ENCODE assay signal across 8 cellular contexts in the genomic region with DNA sequence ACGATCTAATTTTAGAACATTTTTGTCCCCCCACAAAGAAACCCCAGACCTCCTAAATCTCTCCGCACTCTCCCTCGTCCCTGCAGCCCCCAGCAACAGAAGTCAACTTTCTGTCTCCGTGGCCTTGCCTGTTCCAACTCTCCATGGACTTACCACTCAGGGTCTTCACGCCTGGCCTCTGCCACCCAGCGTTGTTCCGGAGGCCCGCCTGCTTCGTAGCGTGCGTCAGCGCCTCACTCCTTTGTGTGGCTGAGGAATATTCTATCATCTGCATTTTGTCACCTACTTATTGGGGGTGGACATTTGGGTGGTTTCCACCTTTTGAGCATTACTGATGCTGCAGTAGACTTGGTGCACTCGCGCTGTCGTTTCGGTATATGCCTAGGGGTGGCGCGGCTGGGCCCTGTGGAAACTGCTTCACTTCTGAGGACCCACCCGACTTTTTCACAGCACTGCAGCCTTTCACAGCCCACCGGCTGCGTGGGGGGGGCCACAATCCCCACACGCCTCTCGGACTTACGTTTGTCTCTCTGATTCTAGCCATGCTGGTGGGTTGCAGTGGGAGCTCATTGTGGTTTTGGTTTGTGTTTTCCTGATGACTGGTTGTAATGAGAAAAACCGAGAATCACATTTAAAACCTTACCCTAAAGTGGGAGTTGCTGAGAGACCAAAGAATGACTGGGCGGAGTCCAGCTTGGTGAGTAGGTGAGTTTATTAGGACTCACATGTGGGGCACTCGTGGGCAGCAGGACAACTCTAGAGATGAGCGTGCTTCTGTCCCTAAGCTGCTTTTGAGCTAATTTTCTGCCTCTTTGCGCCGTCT. TPM values are rescaled to one million over a fixed set of nuclear protein-coding genes. Genes with fewer than 3 reads are reported as not detected.
DNase-seq lines count a peak whose midpoint lies in the region; ATAC-seq, FAIRE-seq and TF ChIP-seq lines count a peak whose summit lies in the region.

No MANE protein-coding gene starts in this region.

- BruUV-seq in GM12878 (replicated peaks; lab: Mats Ljungman, UMichigan) = no TSS peak

- no peaks in the 10 kb centered on the region for H3K27me3 ChIP-seq in GM12878 (replicated peaks in 1 of 2; ENCODE audit: control insufficient read depth in 2 of 2, insufficient read depth in 2 of 2, low read length in 1 of 2)

- WGBS in GM12878 (ENCODE audit: insufficient coverage, insufficient replicate concordance, low lambda C conversion rate, missing lambda C conversion rate) = 3% methylated on average over 30 of the region's 30 CpGs

- H3K36me3 ChIP-seq in GM12878 (ENCODE audit: control insufficient read depth in 2 of 2, insufficient read depth in 2 of 2, low read length in 1 of 2) = no peaks in the 10 kb centered on the region

- peak; percentile 49; the same call in 1 of the 2 replicates for TF ChIP-seq POLR2A in GM12878 (IDR thresholded peaks at IDR 0.05; ENCODE audit: low read depth, low read length)
- no peak for TF ChIP-seq POLR2A in erythroblast (IDR thresholded peaks at IDR 0.05; ENCODE audit: low read length)

- no peaks in the 10 kb centered on the region for H3K9me3 ChIP-seq in GM12878 (replicated peaks; ENCODE audit: control insufficient read depth, insufficient read depth, low read length)

- H3K4me1 ChIP-seq in GM12878 (ENCODE audit: control insufficient read depth, insufficient read depth, low read length) = peaks cover 25% of the 10 kb centered on the region

- in situ Hi-C loops in GM12878 (cut with MboI) = no loop called here

- peak; percentile 29; the same call in 1 of the 2 replicates for TF ChIP-seq RAD21 in GM12878 (IDR thresholded peaks at IDR 0.05; ENCODE audit: insufficient read depth, low read depth, low read length)

- H3K4me2 ChIP-seq in GM12878 (ENCODE audit: control insufficient read depth, insufficient read depth) = peak overlapping the region; percentile 82

- H3K79me2 ChIP-seq in GM12878 (ENCODE audit: control insufficient read depth, insufficient read depth, low read length) = no peaks in the 10 kb centered on the region; the same call in 1 of the 2 replicates

- peak; percentile 58 for ATAC-seq in HG03457 (IDR thresholded peaks at IDR 0.05; ENCODE audit: unreplicated experiment)
- peak; percentile 88 for ATAC-seq in GM12878
- peak; percentile 69 for ATAC-seq in stimulated activated naive CD8-positive, alpha-beta T cell treated with anti-CD3 and anti-CD28 coated beads, Interleukin-15, Interleukin-2, amounts not matched to agents 100 U/mL and 50 U/mL, for 24 hours

- TF ChIP-seq CTCF in GM12878 (IDR thresholded peaks at IDR 0.05 in 2 of 3, conservative IDR thresholded peaks at IDR 0.05 in 1 of 3; ENCODE audit: control insufficient read depth in 2 of 3, extremely low read depth in 1 of 3, insufficient read depth in 1 of 3, low read depth in 3 of 3, low read length in 3 of 3) = peak; percentile 58 to 72 (median 70)

- intact Hi-C loops in GM12878 (cut with micrococcal nuclease; ENCODE audit: unreplicated experiment) = loop anchor here (2.0 to 5.0 kb wide), 3 partner anchors 144 to 282 kb away; partner anchors contain the start of gene ADNP2

- DNase-seq in activated gamma-delta T cell (lab: John Stamatoyannopoulos, UW) (peak; percentile 42), activated gamma-delta T cell treated with Interleukin-2 at 50 U/mL for 16 hours (no peak), GM12878 (ENCODE audit: low read depth, low spot score) (peak; percentile 84), DMS79 treated with DMSO at 0.1 percent for 48 hours (lab: John Stamatoyannopoulos, UW) (no peak), AG08396 (ENCODE audit: low spot score) (no peak), erythroblast (lab: John Stamatoyannopoulos, UW) (no peak)
- peak; percentile 59 for DNase-seq in stimulated activated naive CD8-positive, alpha-beta T cell treated with anti-CD3 and anti-CD28 coated beads, Interleukin-15, Interleukin-2, amounts not matched to agents 100 U/mL and 50 U/mL, for 24 hours

- CTCF ChIA-PET in GM12878 (lab: Yijun Ruan, JAX) = interaction anchor here (0.7 to 2.5 kb wide), 13 partner anchors 9 to 196 kb away, joined by 3 to 9 read pairs (median 5); partner anchors contain the start of gene TXNL4A

- peak; percentile 97 for FAIRE-seq in GM12878 (lab: Jason Lieb, UNC)

- RAD21 ChIA-PET in GM12878 (lab: Charles Lee; ENCODE audit: unreplicated experiment) = interaction anchor here (0.6 to 2.4 kb wide), 8 partner anchors 8 to 185 kb away, joined by 3 to 9 read pairs (median 5); partner anchors contain the start of genes SLC66A2 and TXNL4A

- 0 out of 2 replicates have a peak overlapping the region, but pooled peaks have one; percentile 15 for H3K9ac ChIP-seq in GM12878 (ENCODE audit: control insufficient read depth, insufficient read depth, low read length)

- peak overlapping the region; percentile 55 for H3K27ac ChIP-seq in GM12878 (ENCODE audit: control insufficient read depth, insufficient read depth)

- TF ChIP-seq EP300 in GM12878 (IDR thresholded peaks at IDR 0.05; ENCODE audit: borderline replicate concordance in 1 of 2, control insufficient read depth in 1 of 2, low read depth in 2 of 2, low read length in 2 of 2) = no peak

- peak overlapping the region; percentile 80 for H2AFZ ChIP-seq in GM12878 (ENCODE audit: control insufficient read depth, low read depth, low read length)

- SMC1A ChIA-PET in GM12878 (lab: Charles Lee; ENCODE audit: uncharacterized antibody, unreplicated experiment) = interaction anchor here (0.6 to 2.5 kb wide), 12 partner anchors 8 to 250 kb away, joined by 3 to 13 read pairs (median 4); partner anchors contain the start of gene RBFA

- no peaks in the 10 kb centered on the region for H4K20me1 ChIP-seq in GM12878 (ENCODE audit: control insufficient read depth, insufficient read depth)

- POLR2A ChIA-PET in GM12878 (lab: Charles Lee) = interaction anchor here (0.8 to 1.3 kb wide), 7 partner anchors 11 to 185 kb away, joined by 3 to 4 read pairs (median 3); no protein-coding TSS in a partner anchor

- H3K4me3 ChIP-seq in GM12878 = peak overlapping the region; percentile 37

TF ChIP-seq in GM12878, 131 proteins besides CTCF, POLR2A, EP300 and RAD21 (continues in another document):
- peak; percentile 70; the same call in 1 of the 2 replicates for TF ChIP-seq PML (IDR thresholded peaks at IDR 0.05; ENCODE audit: low read length)

RNA-seq across cellular contexts. Expression of gene HSBP1L1, which starts 1.4 kb away (rescaled TPM):
- total RNA-seq in GM12878 (2013; cell fraction: nucleolus; rRNA removed) = 1.6 TPM in 1 of 2 replicates, not detected in the other
- 10.1 and 12.8 TPM in 2 replicates for total RNA-seq in GM12878 (2014; rRNA removed)
- 6.7 TPM in 2 replicates for total RNA-seq in GM12878 (2014; rRNA removed; fragmentation: Illumina TruSeq; extraction: Trizol)
- 4.9 and 5.7 TPM in 2 replicates for total RNA-seq in GM12878 (2021)
- polyA plus RNA-seq in GM12878 (2011; ENCODE audit: low read depth) = 16.2 TPM
- 0.14 TPM in 1 of 2 replicates, not detected in the other for polyA plus RNA-seq in GM12878 (2011; rRNA removed)
- 0.12 and 0.20 TPM in 2 replicates for polyA plus RNA-seq in GM12878 (2011; cell fraction: cytosol; rRNA removed)
- 0.10 and 0.13 TPM in 2 replicates for polyA plus RNA-seq in GM12878 (2011; cell fraction: nucleus; rRNA removed)
- polyA plus RNA-seq in GM12878 (2012) = 16.8 and 20.4 TPM in 2 replicates
- 7.0 and 7.7 TPM in 2 replicates for polyA plus RNA-seq in GM12878 (2014; fragmentation: Illumina TruSeq; extraction: Trizol)
- 1 to 10 TPM in 1 of 2 experiments, under 1 TPM in 1; 0.97 to 2.1 TPM for polyA plus RNA-seq in GM12878 (2014; fragmentation: Nextera tagmentation; extraction: Ambion mirVana)
- 13.4 and 14.0 TPM in 2 replicates for polyA plus RNA-seq in GM12878 (2014; rRNA removed)
- 1 to 10 TPM; 6.9 to 9.1 TPM for polyA plus RNA-seq in GM12878 (2016; fragmentation: Nextera tagmentation; extraction: Ambion mirVana)
- polyA minus RNA-seq in GM12878 (2011; rRNA and poly(A)+ RNA removed) = not detected in 2 replicates
- not detected in 2 replicates for polyA minus RNA-seq in GM12878 (2011; cell fraction: cytosol; rRNA and poly(A)+ RNA removed)
- 0.60 TPM in 1 of 2 replicates, not detected in the other for polyA minus RNA-seq in GM12878 (2011; cell fraction: nucleus; rRNA and poly(A)+ RNA removed)

RNA-seq across cellular contexts. Expression of gene SLC66A2, which starts 11.6 kb away (rescaled TPM):
- 51.8 and 53.7 TPM in 2 replicates for total RNA-seq in GM12878 (2013; cell fraction: nucleolus; rRNA removed)
- total RNA-seq in GM12878 (2014; rRNA removed) (36.7 and 40.2 TPM in 2 replicates), GM12878 (2014; rRNA removed; fragmentation: Illumina TruSeq; extraction: Trizol) (12.3 TPM in 2 replicates), GM12878 (2021) (41.0 and 42.5 TPM in 2 replicates)
- polyA plus RNA-seq in GM12878 (2011; ENCODE audit: low read depth) = 9.6 TPM
- polyA plus RNA-seq in GM12878 (2011; rRNA removed) (9.4 and 17.3 TPM in 2 replicates), GM12878 (2014; fragmentation: Illumina TruSeq; extraction: Trizol) (1.2 and 5.9 TPM in 2 replicates), GM12878 (2014; fragmentation: Nextera tagmentation; extraction: Ambion mirVana) (1 to 10 TPM in 1 of 2 experiments, under 1 TPM in 1; 0.69 to 2.7 TPM), GM12878 (2014; rRNA removed) (42.5 and 44.3 TPM in 2 replicates), GM12878 (2016; fragmentation: Nextera tagmentation; extraction: Ambion mirVana) (10 to 100 TPM in 1 of 2 experiments, 1 to 10 TPM in 1; 3.6 to 23.1 TPM)
- 36.4 and 51.0 TPM in 2 replicates for polyA plus RNA-seq in GM12878 (2011; cell fraction: cytosol; rRNA removed)
- polyA plus RNA-seq in GM12878 (2011; cell fraction: nucleus; rRNA removed) = 60.7 and 67.9 TPM in 2 replicates
- 30.5 and 32.0 TPM in 2 replicates for polyA plus RNA-seq in GM12878 (2012)
- 16.0 and 36.0 TPM in 2 replicates for polyA minus RNA-seq in GM12878 (2011; rRNA and poly(A)+ RNA removed)
- polyA minus RNA-seq in GM12878 (2011; cell fraction: cytosol; rRNA and poly(A)+ RNA removed) = 8.4 and 17.6 TPM in 2 replicates
- 17.9 and 22.3 TPM in 2 replicates for polyA minus RNA-seq in GM12878 (2011; cell fraction: nucleus; rRNA and poly(A)+ RNA removed)

RNA-seq across cellular contexts. Expression of gene TXNL4A, which starts 25.3 kb away (rescaled TPM):
- total RNA-seq in GM12878 (2013; cell fraction: nucleolus; rRNA removed) = 27.3 and 27.9 TPM in 2 replicates
- total RNA-seq in GM12878 (2014; rRNA removed) (84.5 and 91.4 TPM in 2 replicates), GM12878 (2014; rRNA removed; fragmentation: Illumina TruSeq; extraction: Trizol) (111 and 122 TPM in 2 replicates), GM12878 (2021) (178 and 181 TPM in 2 replicates)
- 87.5 TPM for polyA plus RNA-seq in GM12878 (2011; ENCODE audit: low read depth)
- polyA plus RNA-seq in GM12878 (2011; rRNA removed) (172 and 173 TPM in 2 replicates), GM12878 (2014; fragmentation: Illumina TruSeq; extraction: Trizol) (18.0 and 62.9 TPM in 2 replicates), GM12878 (2014; fragmentation: Nextera tagmentation; extraction: Ambion mirVana) (100 to 1,000 TPM in 1 of 2 experiments, 10 to 100 TPM in 1; 38.4 to 132 TPM), GM12878 (2014; rRNA removed) (125 and 127 TPM in 2 replicates), GM12878 (2016; fragmentation: Nextera tagmentation; extraction: Ambion mirVana) (100 to 1,000 TPM; 307 to 329 TPM)
- 148 and 157 TPM in 2 replicates for polyA plus RNA-seq in GM12878 (2011; cell fraction: cytosol; rRNA removed)
- 64.9 and 77.2 TPM in 2 replicates for polyA plus RNA-seq in GM12878 (2011; cell fraction: nucleus; rRNA removed)
- 106 and 119 TPM in 2 replicates for polyA plus RNA-seq in GM12878 (2012)
- 45.5 and 46.6 TPM in 2 replicates for polyA minus RNA-seq in GM12878 (2011; rRNA and poly(A)+ RNA removed)
- 39.2 and 40.8 TPM in 2 replicates for polyA minus RNA-seq in GM12878 (2011; cell fraction: cytosol; rRNA and poly(A)+ RNA removed)
- 9.4 and 17.8 TPM in 2 replicates for polyA minus RNA-seq in GM12878 (2011; cell fraction: nucleus; rRNA and poly(A)+ RNA removed)

Comparison
In these comparisons a context has a peak if more than half of its experiments do, and no peak if none do; other contexts are left out.
1. DNase-seq: peak in activated gamma-delta T cell (single experiment), GM12878 (single experiment) and stimulated activated naive CD8-positive, alpha-beta T cell treated with anti-CD3 and anti-CD28 coated beads, Interleukin-15, Interleukin-2, amounts not matched to agents 100 U/mL and 50 U/mL, for 24 hours (single experiment); none in activated gamma-delta T cell treated with Interleukin-2 at 50 U/mL for 16 hours (single experiment), DMS79 treated with DMSO at 0.1 percent for 48 hours (single experiment), AG08396 (single experiment) and erythroblast (0 of 2).
2. Peak in every context shown above with its lines, with median percentiles within 50 percentile points of each other: ATAC-seq.